In genomic region chr10:110535958-110536891, GRCh38 we compare ENCODE assay signal across 9 cellular contexts. TPM values are rescaled to one million over a fixed set of nuclear protein-coding genes. Genes with fewer than 3 reads are reported as not detected.
DNase-seq lines count a peak whose midpoint lies in the region; ATAC-seq and TF ChIP-seq lines count a peak whose summit lies in the region.
"Had no signal": no experiment of that assay in that cellular context is flagged by ENCODE, and none has a peak within 500 bp of the region (broad histone marks: within the 10 kb centered on the region; RNA-seq: fewer than 3 reads in every experiment).

No MANE protein-coding gene starts in this region.

- peaks cover 46% of the 10 kb centered on the region for H3K4me1 Mint-ChIP-seq in activated CD8-positive, alpha-beta memory T cell treated with anti-CD3 and anti-CD28 coated beads, Interleukin-2, amount 10 ng/mL, durations not matched to agents 7 days and 5 days

- TF ChIP-seq CTCF in foreskin keratinocyte (conservative IDR thresholded peaks at IDR 0.05) = peak; percentile 48

- H3K27me3 Mint-ChIP-seq in activated CD8-positive, alpha-beta memory T cell treated with anti-CD3 and anti-CD28 coated beads, Interleukin-2, amount 10 ng/mL, durations not matched to agents 7 days and 5 days = no peaks in the 10 kb centered on the region

- H3K4me3 Mint-ChIP-seq in activated CD8-positive, alpha-beta memory T cell treated with anti-CD3 and anti-CD28 coated beads, Interleukin-2, amount 10 ng/mL, durations not matched to agents 7 days and 5 days = peak overlapping the region; percentile 30

- H3K36me3 Mint-ChIP-seq in activated CD8-positive, alpha-beta memory T cell treated with anti-CD3 and anti-CD28 coated beads, Interleukin-2, amount 10 ng/mL, durations not matched to agents 7 days and 5 days = peaks cover 3% of the 10 kb centered on the region

- ATAC-seq in GM18502 (IDR thresholded peaks at IDR 0.05; ENCODE audit: poor library complexity, unreplicated experiment) (peak; percentile 88), HG02588 (IDR thresholded peaks at IDR 0.05; ENCODE audit: unreplicated experiment) (peak; percentile 88), foreskin keratinocyte (peak; percentile 74)
- ATAC-seq in activated CD8-positive, alpha-beta memory T cell treated with anti-CD3 and anti-CD28 coated beads, Interleukin-2, amount 10 ng/mL, durations not matched to agents 7 days and 5 days = peak; percentile 90

- DNase-seq in NAMALWA (ENCODE audit: low spot score) (peak; percentile 42), foreskin keratinocyte (no peak), ecto neural progenitor cell (ENCODE audit: low spot score) (no peak), NCI-H82 (lab: John Stamatoyannopoulos, UW) (no peak)
- DNase-seq in activated CD8-positive, alpha-beta memory T cell treated with anti-CD3 and anti-CD28 coated beads, Interleukin-2, amount 10 ng/mL, durations not matched to agents 7 days and 5 days = peak; percentile 88
- DNase-seq in stimulated activated CD4-positive, alpha-beta T cell treated with anti-CD3 and anti-CD28 coated beads, Interleukin-1b, Interleukin-23, amount 100 ng/mL, for 4 hours (ENCODE audit: low read depth in 2 of 2) = peak; percentile 45 to 56

- no peak overlapping the region for H3K27ac ChIP-seq in foreskin keratinocyte
- H3K27ac ChIP-seq: epithelial cell of prostate had no signal

- H3K9me3 Mint-ChIP-seq in activated CD8-positive, alpha-beta memory T cell treated with anti-CD3 and anti-CD28 coated beads, Interleukin-2, amount 10 ng/mL, durations not matched to agents 7 days and 5 days (ENCODE audit: low read depth) = no peaks in the 10 kb centered on the region

- CTCF ChIA-PET in activated CD8-positive, alpha-beta memory T cell treated with anti-CD3 and anti-CD28 coated beads, Interleukin-2, amount 10 ng/mL, durations not matched to agents 7 days and 5 days (lab: Charles Lee) = interaction anchor here (1.4 to 1.7 kb wide), 2 partner anchors 9 to 10 kb away, joined by 4 to 9 read pairs; no protein-coding TSS in a partner anchor

- peaks cover 8% of the 10 kb centered on the region for H3K4me1 ChIP-seq in foreskin keratinocyte

- H3K27ac Mint-ChIP-seq in activated CD8-positive, alpha-beta memory T cell treated with anti-CD3 and anti-CD28 coated beads, Interleukin-2, amount 10 ng/mL, durations not matched to agents 7 days and 5 days = peak overlapping the region; percentile 29

- H3K27me3 ChIP-seq in foreskin keratinocyte = no peaks in the 10 kb centered on the region

RNA-seq across cellular contexts. Expression of gene SMC3, which starts 31.3 kb away (rescaled TPM):
- 10 to 100 TPM; 81.3 to 86.8 TPM for total RNA-seq in activated CD8-positive, alpha-beta memory T cell treated with anti-CD3 and anti-CD28 coated beads, Interleukin-2, amount 10 ng/mL, durations not matched to agents 7 days and 5 days
- total RNA-seq in foreskin keratinocyte = 44.3 and 53.7 TPM in 2 replicates
- 13.4 and 18.0 TPM in 2 replicates for polyA plus RNA-seq in foreskin keratinocyte

RNA-seq across cellular contexts. Expression of gene DUSP5, which starts 38.5 kb away (rescaled TPM):
- total RNA-seq in activated CD8-positive, alpha-beta memory T cell treated with anti-CD3 and anti-CD28 coated beads, Interleukin-2, amount 10 ng/mL, durations not matched to agents 7 days and 5 days = 100 to 1,000 TPM; 102 to 223 TPM
- total RNA-seq in foreskin keratinocyte = 89.9 and 105 TPM in 2 replicates
- polyA plus RNA-seq in foreskin keratinocyte = 60.4 and 75.6 TPM in 2 replicates

Comparison
In these comparisons a context has a peak if more than half of its experiments do, and no peak if none do; other contexts are left out.
1. DNase-seq: peak in NAMALWA (single experiment), activated CD8-positive, alpha-beta memory T cell treated with anti-CD3 and anti-CD28 coated beads, Interleukin-2, amount 10 ng/mL, durations not matched to agents 7 days and 5 days (single experiment) and stimulated activated CD4-positive, alpha-beta T cell treated with anti-CD3 and anti-CD28 coated beads, Interleukin-1b, Interleukin-23, amount 100 ng/mL, for 4 hours (2 of 2); none in foreskin keratinocyte (0 of 2), ecto neural progenitor cell (single experiment) and NCI-H82 (single experiment).
2. Peak in every context shown above with its lines, with median percentiles within 50 percentile points of each other: ATAC-seq.